Comparison of ENCODE assay signal across 1 cellular context in genomic region chr3:129245641-129246306, GRCh38.
A peak's percentile ranks its signal among the peaks of the same experiment; 100 is the strongest.
TF ChIP-seq lines count a peak whose summit lies in the region.
"Not testable (repeated sequence)": the region's sequence is repeated elsewhere in the genome, so short reads cannot be mapped to it uniquely, and the experiment has no call there.

No MANE protein-coding gene starts in this region.

TF ChIP-seq in HepG2, 621 proteins besides CTCF, POLR2A, EP300 and RAD21 (continued from another document and continues in another):
- TF ChIP-seq MIXL1 (CRISPR knock-in tag; IDR thresholded peaks at IDR 0.05), result 0 out of 2 replicates have a peak, but pooled peaks have one; percentile 20
- TF ChIP-seq, protein P1, sequence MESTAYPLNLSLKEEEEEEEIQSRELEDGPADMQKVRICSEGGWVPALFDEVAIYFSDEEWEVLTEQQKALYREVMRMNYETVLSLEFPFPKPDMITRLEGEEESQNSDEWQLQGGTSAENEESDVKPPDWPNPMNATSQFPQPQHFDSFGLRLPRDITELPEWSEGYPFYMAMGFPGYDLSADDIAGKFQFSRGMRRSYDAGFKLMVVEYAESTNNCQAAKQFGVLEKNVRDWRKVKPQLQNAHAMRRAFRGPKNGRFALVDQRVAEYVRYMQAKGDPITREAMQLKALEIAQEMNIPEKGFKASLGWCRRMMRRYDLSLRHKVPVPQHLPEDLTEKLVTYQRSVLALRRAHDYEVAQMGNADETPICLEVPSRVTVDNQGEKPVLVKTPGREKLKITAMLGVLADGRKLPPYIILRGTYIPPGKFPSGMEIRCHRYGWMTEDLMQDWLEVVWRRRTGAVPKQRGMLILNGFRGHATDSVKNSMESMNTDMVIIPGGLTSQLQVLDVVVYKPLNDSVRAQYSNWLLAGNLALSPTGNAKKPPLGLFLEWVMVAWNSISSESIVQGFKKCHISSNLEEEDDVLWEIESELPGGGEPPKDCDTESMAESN (CRISPR knock-in tag; conservative IDR thresholded peaks at IDR 0.05), result 0 out of 2 replicates have a peak, but pooled peaks have one; percentile 27
- 0 out of 2 replicates have a peak, but pooled peaks have one; percentile 28 for TF ChIP-seq THAP11 (CRISPR knock-in tag; IDR thresholded peaks at IDR 0.05)
- peak; percentile 67; the same call in 1 of the 2 replicates for TF ChIP-seq KDM3A (CRISPR knock-in tag; IDR thresholded peaks at IDR 0.05; ENCODE audit: low read depth)
- 0 out of 2 replicates have a peak, but pooled peaks have one; percentile 52 for TF ChIP-seq ZSCAN5A (CRISPR knock-in tag; IDR thresholded peaks at IDR 0.05; ENCODE audit: borderline replicate concordance)
- TF ChIP-seq ZFY (CRISPR knock-in tag; IDR thresholded peaks at IDR 0.05), result peak; percentile 27; the same call in 1 of the 2 replicates
- 0 out of 2 replicates have a peak, but pooled peaks have one; percentile 40 for TF ChIP-seq ZNF691 (CRISPR knock-in tag; IDR thresholded peaks at IDR 0.05; ENCODE audit: borderline replicate concordance, low read depth)
- TF ChIP-seq SIN3B (IDR thresholded peaks at IDR 0.05; ENCODE audit: low read length), result 0 out of 2 replicates have a peak, but pooled peaks have one; percentile 37
- TF ChIP-seq, protein P2, sequence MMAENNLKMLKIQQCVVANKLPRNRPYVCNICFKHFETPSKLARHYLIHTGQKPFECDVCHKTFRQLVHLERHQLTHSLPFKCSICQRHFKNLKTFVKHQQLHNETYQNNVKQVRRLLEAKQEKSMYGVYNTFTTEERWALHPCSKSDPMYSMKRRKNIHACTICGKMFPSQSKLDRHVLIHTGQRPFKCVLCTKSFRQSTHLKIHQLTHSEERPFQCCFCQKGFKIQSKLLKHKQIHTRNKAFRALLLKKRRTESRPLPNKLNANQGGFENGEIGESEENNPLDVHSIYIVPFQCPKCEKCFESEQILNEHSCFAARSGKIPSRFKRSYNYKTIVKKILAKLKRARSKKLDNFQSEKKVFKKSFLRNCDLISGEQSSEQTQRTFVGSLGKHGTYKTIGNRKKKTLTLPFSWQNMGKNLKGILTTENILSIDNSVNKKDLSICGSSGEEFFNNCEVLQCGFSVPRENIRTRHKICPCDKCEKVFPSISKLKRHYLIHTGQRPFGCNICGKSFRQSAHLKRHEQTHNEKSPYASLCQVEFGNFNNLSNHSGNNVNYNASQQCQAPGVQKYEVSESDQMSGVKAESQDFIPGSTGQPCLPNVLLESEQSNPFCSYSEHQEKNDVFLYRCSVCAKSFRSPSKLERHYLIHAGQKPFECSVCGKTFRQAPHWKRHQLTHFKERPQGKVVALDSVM (CRISPR knock-in tag; IDR thresholded peaks at IDR 0.05), result peak; percentile 61; the same call in 1 of the 2 replicates
- TF ChIP-seq ZEB1 (IDR thresholded peaks at IDR 0.05; ENCODE audit: insufficient replicate concordance, low read depth), result peak; percentile 54
- TF ChIP-seq ASH2L (IDR thresholded peaks at IDR 0.05; ENCODE audit: insufficient read length, low read depth, low read length), result peak; percentile 19
- 0 out of 2 replicates have a peak, but pooled peaks have one; percentile 17 for TF ChIP-seq MAX (IDR thresholded peaks at IDR 0.05)
- peak; percentile 40; the same call in 1 of the 2 replicates for TF ChIP-seq ZNF350 (CRISPR knock-in tag; IDR thresholded peaks at IDR 0.05; ENCODE audit: borderline replicate concordance, low read depth)
- TF ChIP-seq GFI1 (CRISPR knock-in tag; IDR thresholded peaks at IDR 0.05; ENCODE audit: borderline replicate concordance), result 0 out of 2 replicates have a peak, but pooled peaks have one; percentile 27
- peak; percentile 29; the same call in 1 of the 2 replicates for TF ChIP-seq SP140L (CRISPR knock-in tag; IDR thresholded peaks at IDR 0.05; ENCODE audit: borderline replicate concordance)
- TF ChIP-seq HOXA5 (CRISPR knock-in tag; IDR thresholded peaks at IDR 0.05), result peak; percentile 63; the same call in 1 of the 2 replicates
- TF ChIP-seq HMGXB4 (CRISPR knock-in tag; IDR thresholded peaks at IDR 0.05; ENCODE audit: borderline replicate concordance in 1 of 2, low read depth in 1 of 2), result peak; percentile 76 to 90
- TF ChIP-seq KDM2A (CRISPR knock-in tag; IDR thresholded peaks at IDR 0.05; ENCODE audit: borderline replicate concordance, low read depth), result peak; percentile 48; the same call in 1 of the 2 replicates
- TF ChIP-seq PATZ1 (CRISPR knock-in tag; IDR thresholded peaks at IDR 0.05), result peak; percentile 52
- peak; percentile 33 for TF ChIP-seq TEAD3 (CRISPR knock-in tag; optimal IDR thresholded peaks at IDR 0.05; ENCODE audit: borderline replicate concordance)
- TF ChIP-seq SMC3 (IDR thresholded peaks at IDR 0.05; ENCODE audit: low read length), result peak; percentile 96
- TF ChIP-seq ARID5B (CRISPR knock-in tag; IDR thresholded peaks at IDR 0.05), result peak; percentile 35; the same call in 1 of the 2 replicates
- peak; percentile 23; the same call in 1 of the 2 replicates for TF ChIP-seq ZNF652 (CRISPR knock-in tag; IDR thresholded peaks at IDR 0.05; ENCODE audit: borderline replicate concordance, low read depth)
- TF ChIP-seq SOX6 (IDR thresholded peaks at IDR 0.05); GABPA (IDR thresholded peaks at IDR 0.05; ENCODE audit: low read depth, low read length): not testable (repeated sequence)
- TF ChIP-seq SOX6 (CRISPR knock-in tag; IDR thresholded peaks at IDR 0.05), result peak; percentile 16; the same call in 1 of the 2 replicates
- TF ChIP-seq GABPA (CRISPR knock-in tag; IDR thresholded peaks at IDR 0.05; ENCODE audit: low read depth), result peak; percentile 42; the same call in 1 of the 2 replicates
- TF ChIP-seq, protein P3, sequence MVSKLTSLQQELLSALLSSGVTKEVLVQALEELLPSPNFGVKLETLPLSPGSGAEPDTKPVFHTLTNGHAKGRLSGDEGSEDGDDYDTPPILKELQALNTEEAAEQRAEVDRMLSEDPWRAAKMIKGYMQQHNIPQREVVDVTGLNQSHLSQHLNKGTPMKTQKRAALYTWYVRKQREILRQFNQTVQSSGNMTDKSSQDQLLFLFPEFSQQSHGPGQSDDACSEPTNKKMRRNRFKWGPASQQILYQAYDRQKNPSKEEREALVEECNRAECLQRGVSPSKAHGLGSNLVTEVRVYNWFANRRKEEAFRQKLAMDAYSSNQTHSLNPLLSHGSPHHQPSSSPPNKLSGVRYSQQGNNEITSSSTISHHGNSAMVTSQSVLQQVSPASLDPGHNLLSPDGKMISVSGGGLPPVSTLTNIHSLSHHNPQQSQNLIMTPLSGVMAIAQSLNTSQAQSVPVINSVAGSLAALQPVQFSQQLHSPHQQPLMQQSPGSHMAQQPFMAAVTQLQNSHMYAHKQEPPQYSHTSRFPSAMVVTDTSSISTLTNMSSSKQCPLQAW (CRISPR knock-in tag; IDR thresholded peaks at IDR 0.05), result peak; percentile 76
- 0 out of 2 replicates have a peak, but pooled peaks have one; percentile 35 for TF ChIP-seq NAIF1 (CRISPR knock-in tag; IDR thresholded peaks at IDR 0.05; ENCODE audit: borderline replicate concordance)
- peak; percentile 29; the same call in 1 of the 2 replicates for TF ChIP-seq NR2F2 (IDR thresholded peaks at IDR 0.05; ENCODE audit: borderline replicate concordance, low read depth)
- TF ChIP-seq ZNF777 (CRISPR knock-in tag; IDR thresholded peaks at IDR 0.05), result 0 out of 2 replicates have a peak, but pooled peaks have one; percentile 37
- TF ChIP-seq, protein P4, sequence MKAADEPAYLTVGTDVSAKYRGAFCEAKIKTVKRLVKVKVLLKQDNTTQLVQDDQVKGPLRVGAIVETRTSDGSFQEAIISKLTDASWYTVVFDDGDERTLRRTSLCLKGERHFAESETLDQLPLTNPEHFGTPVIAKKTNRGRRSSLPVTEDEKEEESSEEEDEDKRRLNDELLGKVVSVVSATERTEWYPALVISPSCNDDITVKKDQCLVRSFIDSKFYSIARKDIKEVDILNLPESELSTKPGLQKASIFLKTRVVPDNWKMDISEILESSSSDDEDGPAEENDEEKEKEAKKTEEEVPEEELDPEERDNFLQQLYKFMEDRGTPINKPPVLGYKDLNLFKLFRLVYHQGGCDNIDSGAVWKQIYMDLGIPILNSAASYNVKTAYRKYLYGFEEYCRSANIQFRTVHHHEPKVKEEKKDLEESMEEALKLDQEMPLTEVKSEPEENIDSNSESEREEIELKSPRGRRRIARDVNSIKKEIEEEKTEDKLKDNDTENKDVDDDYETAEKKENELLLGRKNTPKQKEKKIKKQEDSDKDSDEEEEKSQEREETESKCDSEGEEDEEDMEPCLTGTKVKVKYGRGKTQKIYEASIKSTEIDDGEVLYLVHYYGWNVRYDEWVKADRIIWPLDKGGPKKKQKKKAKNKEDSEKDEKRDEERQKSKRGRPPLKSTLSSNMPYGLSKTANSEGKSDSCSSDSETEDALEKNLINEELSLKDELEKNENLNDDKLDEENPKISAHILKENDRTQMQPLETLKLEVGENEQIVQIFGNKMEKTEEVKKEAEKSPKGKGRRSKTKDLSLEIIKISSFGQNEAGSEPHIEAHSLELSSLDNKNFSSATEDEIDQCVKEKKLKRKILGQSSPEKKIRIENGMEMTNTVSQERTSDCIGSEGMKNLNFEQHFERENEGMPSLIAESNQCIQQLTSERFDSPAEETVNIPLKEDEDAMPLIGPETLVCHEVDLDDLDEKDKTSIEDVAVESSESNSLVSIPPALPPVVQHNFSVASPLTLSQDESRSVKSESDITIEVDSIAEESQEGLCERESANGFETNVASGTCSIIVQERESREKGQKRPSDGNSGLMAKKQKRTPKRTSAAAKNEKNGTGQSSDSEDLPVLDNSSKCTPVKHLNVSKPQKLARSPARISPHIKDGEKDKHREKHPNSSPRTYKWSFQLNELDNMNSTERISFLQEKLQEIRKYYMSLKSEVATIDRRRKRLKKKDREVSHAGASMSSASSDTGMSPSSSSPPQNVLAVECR (CRISPR knock-in tag; IDR thresholded peaks at IDR 0.05; ENCODE audit: borderline replicate concordance), result peak; percentile 35; the same call in 1 of the 2 replicates
- TF ChIP-seq KAT8 (CRISPR knock-in tag; IDR thresholded peaks at IDR 0.05), result peak; percentile 60; the same call in 1 of the 2 replicates
- TF ChIP-seq REPIN1 (CRISPR knock-in tag; IDR thresholded peaks at IDR 0.05; ENCODE audit: borderline replicate concordance, low read depth), result peak; percentile 50; the same call in 1 of the 2 replicates
